28 cellular contexts compared by ENCODE assay signal in the genomic region with DNA sequence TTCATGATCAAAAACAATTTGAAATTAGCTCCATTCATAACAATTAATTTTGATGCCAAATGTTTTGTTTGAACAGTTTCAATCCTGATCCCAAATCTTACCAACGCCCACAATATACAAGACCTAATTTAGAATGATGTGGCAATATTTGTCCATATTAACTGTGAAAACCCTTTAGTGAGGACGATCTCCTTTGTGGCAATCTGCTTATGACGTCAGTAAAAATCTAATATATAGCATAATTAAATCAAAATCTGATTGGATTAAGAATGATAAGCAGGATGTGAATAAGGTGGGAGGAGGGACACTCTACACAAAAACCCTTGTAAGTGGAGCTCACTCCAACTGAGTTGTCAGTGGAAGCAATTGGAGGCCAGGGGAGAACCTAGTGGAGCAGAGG. TPM values are rescaled to one million over a fixed set of nuclear protein-coding genes. Genes with fewer than 3 reads are reported as not detected.
"Had no signal": no experiment of that assay in that cellular context is flagged by ENCODE, and none has a peak within 500 bp of the region (broad histone marks: within the 10 kb centered on the region; RNA-seq: fewer than 3 reads in every experiment).

No MANE protein-coding gene starts in this region.

- H3K4me3 ChIP-seq: stomach, suprapubic skin, testis, thyroid gland, tibial artery, tibial nerve, transverse colon, upper lobe of left lung, upper lobe of right lung, uterus, vagina had no signal

- H3K27ac Mint-ChIP-seq: stimulated activated effector memory CD8-positive, alpha-beta T cell treated with anti-CD3 and anti-CD28 coated beads, Interleukin-12 subunit alpha, Interleukin-12 subunit beta, amount 100 ng/mL, for 72 hours; stimulated activated memory B cell treated with anti-CD40 and anti-IgM and Interleukin-4, amounts not matched to agents 10 μg/mL and 1 μg/mL and 100 μg/mL, for 72 hours; stimulated activated naive B cell treated with anti-CD40 and anti-IgM and Interleukin-4, amounts not matched to agents 10 μg/mL and 1 μg/mL and 100 μg/mL, for 72 hours; stimulated activated naive CD8-positive, alpha-beta T cell treated with anti-CD3 and anti-CD28 coated beads, Interleukin-15, Interleukin-2, amounts not matched to agents 100 ng/mL and 50 ng/mL, for 24 hours; type B pancreatic cell had no signal

- H3K9me3 Mint-ChIP-seq: stimulated activated effector memory CD8-positive, alpha-beta T cell treated with anti-CD3 and anti-CD28 coated beads, Interleukin-12 subunit alpha, Interleukin-12 subunit beta, amount 100 ng/mL, for 72 hours; stimulated activated memory B cell treated with anti-CD40 and anti-IgM and Interleukin-4, amounts not matched to agents 10 μg/mL and 1 μg/mL and 100 μg/mL, for 72 hours; stimulated activated naive CD8-positive, alpha-beta T cell treated with anti-CD3 and anti-CD28 coated beads, Interleukin-15, amount 100 ng/mL, for 72 hours; stimulated activated naive CD8-positive, alpha-beta T cell treated with anti-CD3 and anti-CD28 coated beads, Interleukin-15, Interleukin-2, amounts not matched to agents 100 ng/mL and 50 ng/mL, for 24 hours; type B pancreatic cell had no signal

- H3K27me3 Mint-ChIP-seq: stimulated activated naive CD8-positive, alpha-beta T cell treated with anti-CD3 and anti-CD28 coated beads, Interleukin-15, amount 100 ng/mL, for 72 hours; stimulated activated naive CD8-positive, alpha-beta T cell treated with anti-CD3 and anti-CD28 coated beads, Interleukin-15, Interleukin-2, amounts not matched to agents 100 ng/mL and 50 ng/mL, for 24 hours; type B pancreatic cell had no signal

- DNase-seq: stimulated activated CD4-positive, alpha-beta T cell treated with anti-CD3 and anti-CD28 coated beads, Interleukin-2, amount 100 ng/mL, for 48 hours; stimulated activated CD4-positive, alpha-beta T cell treated with anti-CD3 and anti-CD28 coated beads, Interleukin-4, amount 100 ng/mL, for 1 hour; stimulated activated CD4-positive, alpha-beta T cell treated with anti-CD3 and anti-CD28 coated beads, Interleukin-4, amount 100 ng/mL, for 24 hours; stimulated activated CD4-positive, alpha-beta T cell treated with anti-CD3 and anti-CD28 coated beads, Interleukin-4, amount 100 ng/mL, for 4 hours; stimulated activated CD8-positive, alpha-beta memory T cell treated with anti-CD3 and anti-CD28 coated beads, Interleukin-4, amount 100 ng/mL, for 48 hours; stimulated activated naive B cell treated with anti-CD40 and anti-IgM and Interleukin-4, amounts not matched to agents 10 μg/mL and 1 μg/mL and 100 μg/mL, for 72 hours; stimulated activated naive CD4-positive, alpha-beta T cell; stimulated activated naive CD4-positive, alpha-beta T cell treated with Interleukin-2 at 50 U/mL for 16 hours; stimulated activated naive CD8-positive, alpha-beta T cell treated with anti-CD3 and anti-CD28 coated beads, Interleukin-15, amount 100 ng/mL, for 72 hours; stimulated activated naive CD8-positive, alpha-beta T cell treated with anti-CD3 and anti-CD28 coated beads, Interleukin-15, Interleukin-2, amounts not matched to agents 100 U/mL and 50 U/mL, for 24 hours; stomach; substantia nigra; testis; thyroid gland; tibial artery; transverse colon; trophoblast cell; upper lobe of left lung; upper lobe of right lung; uterus had no signal

- H3K27ac ChIP-seq: stomach, suprapubic skin, testis, thoracic aorta, thyroid gland, tibial artery, tibial nerve, transverse colon, upper lobe of left lung, upper lobe of right lung, uterus, vagina had no signal

- H3K36me3 Mint-ChIP-seq: stimulated activated effector memory CD8-positive, alpha-beta T cell treated with anti-CD3 and anti-CD28 coated beads, Interleukin-12 subunit alpha, Interleukin-12 subunit beta, amount 100 ng/mL, for 72 hours; stimulated activated memory B cell treated with anti-CD40 and anti-IgM and Interleukin-4, amounts not matched to agents 10 μg/mL and 1 μg/mL and 100 μg/mL, for 72 hours; stimulated activated naive B cell treated with anti-CD40 and anti-IgM and Interleukin-4, amounts not matched to agents 10 μg/mL and 1 μg/mL and 100 μg/mL, for 72 hours; type B pancreatic cell had no signal

- H3K36me3 ChIP-seq: stomach, suprapubic skin, thoracic aorta, thyroid gland, tibial artery, tibial nerve, transverse colon, upper lobe of right lung, uterus, vagina had no signal

- H3K27me3 ChIP-seq: suprapubic skin, testis, thyroid gland, tibial nerve, transverse colon, upper lobe of left lung, upper lobe of right lung, uterus, vagina had no signal

- H3K9me3 ChIP-seq: stomach, suprapubic skin, testis, thoracic aorta, thyroid gland, tibial artery, tibial nerve, transverse colon, upper lobe of left lung, upper lobe of right lung, uterus, vagina had no signal

- ATAC-seq: stimulated activated memory B cell treated with anti-CD40 and anti-IgM and Interleukin-4, amounts not matched to agents 10 μg/mL and 1 μg/mL and 100 μg/mL, for 72 hours; stimulated activated naive CD8-positive, alpha-beta T cell treated with anti-CD3 and anti-CD28 coated beads, Interleukin-15, Interleukin-2, amounts not matched to agents 100 U/mL and 50 U/mL, for 24 hours; upper lobe of right lung had no signal

- H3K4me3 Mint-ChIP-seq: stimulated activated effector memory CD8-positive, alpha-beta T cell treated with anti-CD3 and anti-CD28 coated beads, Interleukin-12 subunit alpha, Interleukin-12 subunit beta, amount 100 ng/mL, for 72 hours; stimulated activated memory B cell treated with anti-CD40 and anti-IgM and Interleukin-4, amounts not matched to agents 10 μg/mL and 1 μg/mL and 100 μg/mL, for 72 hours; stimulated activated naive B cell treated with anti-CD40 and anti-IgM and Interleukin-4, amounts not matched to agents 10 μg/mL and 1 μg/mL and 100 μg/mL, for 72 hours; stimulated activated naive CD8-positive, alpha-beta T cell treated with anti-CD3 and anti-CD28 coated beads, Interleukin-15, amount 100 ng/mL, for 72 hours; stimulated activated naive CD8-positive, alpha-beta T cell treated with anti-CD3 and anti-CD28 coated beads, Interleukin-15, Interleukin-2, amounts not matched to agents 100 ng/mL and 50 ng/mL, for 24 hours; type B pancreatic cell had no signal

- H3K4me1 ChIP-seq: testis, tibial artery, uterus had no signal

RNA-seq across cellular contexts. Expression of a gene that starts 11.9 kb away (rescaled TPM):
- polyA plus RNA-seq: stomach had no signal
